Comparison of ENCODE assay signal across 8 cellular contexts in the genomic region with DNA sequence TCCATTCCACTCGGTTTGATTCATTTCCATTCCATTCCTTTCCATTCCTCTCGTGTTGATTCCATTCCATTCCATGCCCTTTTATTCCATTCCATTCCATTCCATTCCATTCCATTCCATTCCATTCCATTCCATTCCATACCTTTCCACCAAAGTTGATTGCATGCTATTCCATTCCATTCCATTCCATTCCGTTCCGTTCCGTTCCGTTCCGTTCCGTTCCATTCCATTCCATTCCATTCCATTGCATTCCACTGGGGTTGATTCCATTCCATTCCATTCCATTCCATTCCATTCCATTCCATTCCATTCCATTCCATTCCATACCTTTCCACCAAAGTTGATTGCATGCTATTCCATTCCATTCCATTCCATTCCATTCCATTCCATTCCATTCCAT.
DNase-seq lines count a peak whose midpoint lies in the region; ATAC-seq and TF ChIP-seq lines count a peak whose summit lies in the region.
"Not testable (repeated sequence)": the region's sequence is repeated elsewhere in the genome, so short reads cannot be mapped to it uniquely, and the experiment has no call there.

No MANE protein-coding gene starts in this region.

- DNase-seq in WERI-Rb-1 (peak; percentile 14), head of caudate nucleus (peak in 39 of 42 donors; percentile 8 to 89 (median 50)), left colon (peak; percentile 29 to 48), nephron progenitor cell (peak; percentile 3), spleen (peak; percentile 83), transverse colon (peak; percentile 12)
- DNase-seq in activated CD8-positive, alpha-beta memory T cell treated with anti-CD3 and anti-CD28 coated beads for 24 hours = peak; percentile 56
- peak; percentile 34 for DNase-seq in activated naive CD4-positive, alpha-beta T cell treated with anti-CD3 and anti-CD28 coated beads, Interleukin-2, amount 50 U/mL, for 16 hours

- peaks cover 43% of the 10 kb centered on the region for H3K36me3 Mint-ChIP-seq in nephron progenitor cell (ENCODE audit: low read depth)

- H3K27me3 Mint-ChIP-seq in nephron progenitor cell (ENCODE audit: low read depth, poor library complexity) = not testable (repeated sequence)

- not testable (repeated sequence) for H3K9me3 ChIP-seq in WERI-Rb-1 (ENCODE audit: severe bottlenecking); transverse colon
- H3K9me3 ChIP-seq in spleen = peaks cover 2 to 31% (median 8%) of the 10 kb centered on the region in 8 donors

- H3K4me1 ChIP-seq in spleen, transverse colon: not testable (repeated sequence)

- not testable (repeated sequence) for H3K27ac ChIP-seq in WERI-Rb-1, spleen, transverse colon

- not testable (repeated sequence) for ATAC-seq in left colon

- TF ChIP-seq EP300 in transverse colon (IDR thresholded peaks at IDR 0.05; ENCODE audit: low read depth) = not testable (repeated sequence)

- intact Hi-C loops in head of caudate nucleus (cut with DNase I); left colon (cut with DNase I, micrococcal nuclease); spleen (cut with DNase I; ENCODE audit: low total_unique reads); transverse colon (cut with DNase I; ENCODE audit: low total_unique reads): not testable (repeated sequence)

- TF ChIP-seq POLR2A in spleen (IDR thresholded peaks at IDR 0.05); transverse colon (IDR thresholded peaks at IDR 0.05): not testable (repeated sequence)

- in situ Hi-C loops in transverse colon (cut with MboI; ENCODE audit: low pct_ligation_motif_present in 1 of 4, low pct_unique_long_range_greater_than_20kb in 1 of 4, low sequenced_read_pairs in 3 of 4) = not testable (repeated sequence)

- 24 to 44% (median 40%) methylated on average over 7 to 8 of the region's 8 CpGs for WGBS in spleen, 5 donors
- 50% methylated on average over 7 of the region's 8 CpGs; no CpG with 5 or more reads in 1 of the 2 donors for WGBS in transverse colon (ENCODE audit: low coverage in 1 of 2), 2 donors

- H3K36me3 ChIP-seq in WERI-Rb-1, spleen, transverse colon: not testable (repeated sequence)

- H3K4me1 Mint-ChIP-seq in nephron progenitor cell = not testable (repeated sequence)

- not testable (repeated sequence) for H3K4me3 ChIP-seq in WERI-Rb-1 (ENCODE audit: low read depth, low read length); spleen; transverse colon

- not testable (repeated sequence) for H3K27me3 ChIP-seq in WERI-Rb-1 (ENCODE audit: insufficient read depth, low read depth, severe bottlenecking); spleen (replicated peaks in 1 of 7); transverse colon

- peaks cover 53% of the 10 kb centered on the region for H3K9me3 Mint-ChIP-seq in nephron progenitor cell

- not testable (repeated sequence) for H3K27ac Mint-ChIP-seq in nephron progenitor cell

- H3K4me3 Mint-ChIP-seq in nephron progenitor cell = not testable (repeated sequence)

- TF ChIP-seq CTCF in WERI-Rb-1 (IDR thresholded peaks at IDR 0.05; ENCODE audit: low read depth, low read length); nephron progenitor cell (IDR thresholded peaks at IDR 0.05); spleen (IDR thresholded peaks at IDR 0.05 in 8 of 11, conservative IDR thresholded peaks at IDR 0.05 in 3 of 11); transverse colon (IDR thresholded peaks at IDR 0.05): not testable (repeated sequence)

Comparison
In these comparisons a context has a peak if more than half of its experiments do, and no peak if none do; other contexts are left out.
1. DNase-seq: peak in every context shown above with its lines; median percentile 83 in spleen; 56 in activated CD8-positive, alpha-beta memory T cell treated with anti-CD3 and anti-CD28 coated beads for 24 hours; 50 in head of caudate nucleus; 38 in left colon; 34 in activated naive CD4-positive, alpha-beta T cell treated with anti-CD3 and anti-CD28 coated beads, Interleukin-2, amount 50 U/mL, for 16 hours; 14 in WERI-Rb-1; 12 in transverse colon; 3 in nephron progenitor cell.